ENCODE assay signal across 19 cellular contexts in the genomic region with DNA sequence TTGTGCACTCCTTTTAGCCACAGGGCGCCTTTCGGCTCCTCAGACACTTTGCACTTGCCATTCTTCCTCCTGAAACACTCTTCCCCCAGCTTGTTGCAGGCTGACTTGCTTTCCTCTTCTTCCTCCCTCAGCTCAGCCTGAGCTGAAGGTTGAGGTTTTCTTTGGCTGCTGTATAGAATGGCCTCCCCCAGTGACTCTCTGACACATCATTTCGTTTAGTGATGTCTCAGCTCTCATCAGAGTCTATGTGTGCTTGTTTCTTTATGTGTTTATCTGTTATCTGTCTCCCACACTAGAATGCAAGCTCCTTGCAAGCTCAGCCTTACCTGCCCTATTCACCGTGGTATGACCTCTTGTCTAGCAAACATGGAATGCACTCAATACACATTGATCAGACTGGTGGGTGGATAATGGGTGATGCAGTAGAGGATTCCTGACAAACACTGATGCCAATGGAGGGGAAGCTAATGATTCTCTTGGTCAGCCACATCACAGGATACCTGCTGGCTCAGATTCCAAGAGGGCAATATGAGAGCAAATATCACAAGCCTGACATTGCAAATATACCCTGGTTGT.
DNase-seq lines count a peak whose midpoint lies in the region; ATAC-seq and TF ChIP-seq lines count a peak whose summit lies in the region.
"Had no signal": no experiment of that assay in that cellular context is flagged by ENCODE, and none has a peak within 500 bp of the region (broad histone marks: within the 10 kb centered on the region; RNA-seq: fewer than 3 reads in every experiment).

No MANE protein-coding gene starts in this region.

- H3K14ac ChIP-seq in IMR-90 (replicated peaks; ENCODE audit: low read depth, low read length), result no peak overlapping the region

- H3K18ac ChIP-seq in IMR-90 (ENCODE audit: low read depth, low read length), result no peak overlapping the region

- ATAC-seq in IMR-90 (ENCODE audit: low read depth), result peak; percentile 73
- ATAC-seq: A549, GM12878, GM23338, HCT116 had no signal

- no peak overlapping the region for H4K5ac ChIP-seq in IMR-90 (ENCODE audit: low read depth, low read length)

- H3K27me3 ChIP-seq in IMR-90 (ENCODE audit: control insufficient read depth, insufficient read depth, low read length), result no peaks in the 10 kb centered on the region

- intact Hi-C loops in IMR-90 (cut with micrococcal nuclease), result no loop called here

- DNase-seq in IMR-90 (peak; percentile 51), choroid plexus epithelial cell (ENCODE audit: low read depth) (peak; percentile 9), kidney tubule cell (ENCODE audit: low spot score) (peak; percentile 30), renal cortical epithelial cell (ENCODE audit: low read depth) (peak; percentile 9), erythroblast (lab: John Stamatoyannopoulos, UW) (no peak), AG08396 (ENCODE audit: low spot score) (no peak), cortex of kidney (lab: John Stamatoyannopoulos, UW) (no peak)
- DNase-seq: 8988T; ACHN; C1 segment of cervical spinal cord; Caco-2; CD4-positive, alpha-beta memory T cell; DMS153; DND-41; H9 had no signal

- H2BK20ac ChIP-seq in IMR-90 (ENCODE audit: low read depth, low read length), result no peak overlapping the region

- TF ChIP-seq RAD21 in IMR-90 (IDR thresholded peaks at IDR 0.05; ENCODE audit: low read length), result no peak

- POLR2A ChIA-PET in IMR-90 (lab: Charles Lee; ENCODE audit: unreplicated experiment), result no interaction called here

- no peak overlapping the region; the same call in 1 of the 2 replicates for H2BK120ac ChIP-seq in IMR-90 (ENCODE audit: low read depth, low read length)

- CTCF ChIA-PET in IMR-90 (lab: Yijun Ruan, JAX), result no interaction called here

- no peak for TF ChIP-seq POLR2A in IMR-90 (IDR thresholded peaks at IDR 0.05; ENCODE audit: low read depth, low read length)
- TF ChIP-seq POLR2A in erythroblast (IDR thresholded peaks at IDR 0.05; ENCODE audit: low read length), result no peak

- no peak overlapping the region for H2AK9ac ChIP-seq in IMR-90 (replicated peaks; ENCODE audit: low read depth, low read length, poor library complexity)

- no peak overlapping the region for H3K27ac ChIP-seq in IMR-90 (ENCODE audit: insufficient read depth, low read length)
- H3K27ac ChIP-seq: A549 had no signal

- H3K36me3 ChIP-seq in IMR-90 (ENCODE audit: control insufficient read depth, insufficient read depth, low read length), result no peaks in the 10 kb centered on the region

- H3K9ac ChIP-seq in IMR-90 (ENCODE audit: low read depth, low read length), result no peak overlapping the region

- BruUV-seq in IMR-90 (replicated peaks; lab: Mats Ljungman, UMichigan), result no TSS peak

- peak overlapping the region; percentile 19; the same call in 1 of the 2 replicates for H4K91ac ChIP-seq in IMR-90 (ENCODE audit: insufficient read depth, low read depth, low read length)

- H3K4ac ChIP-seq in IMR-90 (ENCODE audit: low read depth, low read length), result peak overlapping the region; percentile 7; the same call in 1 of the 2 replicates

- H3K4me3 ChIP-seq in IMR-90 (ENCODE audit: insufficient read depth, low read depth, low read length), result no peak overlapping the region
- H3K4me3 ChIP-seq in choroid plexus epithelial cell (ENCODE audit: low read depth, low read length), result no peak overlapping the region
- H3K4me3 ChIP-seq: A549, GM12878, GM23338 had no signal

- H2BK15ac ChIP-seq in IMR-90 (ENCODE audit: low read depth, low read length), result no peak overlapping the region; the same call in 2 of the 3 replicates

- H3K4me1 ChIP-seq in IMR-90 (ENCODE audit: control insufficient read depth, insufficient read depth, low read length), result peaks cover 4% of the 10 kb centered on the region
- H3K4me1 ChIP-seq: A549, Caco-2 had no signal

- H3K9me1 ChIP-seq in IMR-90 (ENCODE audit: insufficient read depth, low read length), result no peaks in the 10 kb centered on the region; the same call in 1 of the 2 replicates

- no peak overlapping the region for H2BK5ac ChIP-seq in IMR-90 (ENCODE audit: low read depth, low read length, poor library complexity, severe bottlenecking)

- H3K4me2 ChIP-seq in IMR-90 (ENCODE audit: low read depth, low read length), result no peak overlapping the region
- H3K4me2 ChIP-seq: A549, GM23338 had no signal

- dilution Hi-C loops in IMR-90 (cut with HindIII; ENCODE audit: low sequenced_read_pairs, unreplicated experiment), result no loop called here

- no peak overlapping the region for H3K23ac ChIP-seq in IMR-90 (ENCODE audit: low read depth, low read length)

- no peaks in the 10 kb centered on the region for H4K20me1 ChIP-seq in IMR-90 (ENCODE audit: insufficient read depth, low read length)

- H4K8ac ChIP-seq in IMR-90 (ENCODE audit: low read depth in 2 of 2, low read length in 2 of 2), result no peak overlapping the region

- H3K79me1 ChIP-seq in IMR-90 (ENCODE audit: low read depth in 1 of 2, low read length in 2 of 2), result no peaks in the 10 kb centered on the region

- H3K56ac ChIP-seq in IMR-90 (ENCODE audit: extremely low read depth, insufficient read depth, low read length), result no peak overlapping the region

- TF ChIP-seq CTCF in IMR-90 (conservative IDR thresholded peaks at IDR 0.05; ENCODE audit: low read depth, low read length) (no peak), choroid plexus epithelial cell (conservative IDR thresholded peaks at IDR 0.05; ENCODE audit: low read depth, low read length) (no peak)

- H2AFZ ChIP-seq in IMR-90 (replicated peaks; ENCODE audit: low read length, poor library complexity), result peak overlapping the region; percentile 52
- H2AFZ ChIP-seq: GM23338 had no signal

- in situ Hi-C loops in IMR-90 (cut with MboI; ENCODE audit: low sequenced_read_pairs), result no loop called here

- H2AK5ac ChIP-seq in IMR-90 (ENCODE audit: low read depth, low read length), result no peak overlapping the region

- H3K9me3 ChIP-seq in IMR-90 (ENCODE audit: control insufficient read depth, insufficient read depth, low read length), result no peaks in the 10 kb centered on the region
- H3K9me3 ChIP-seq: A549, Caco-2 had no signal

- no CpG with 5 or more reads among the region's 4 CpGs for WGBS in IMR-90 (ENCODE audit: extremely low coverage in 2 of 2, insufficient read length in 1 of 2), 2 experiments

TF ChIP-seq in IMR-90, 13 proteins besides CTCF, POLR2A, EP300 and RAD21:
- TF ChIP-seq FOS (IDR thresholded peaks at IDR 0.05; ENCODE audit: low read depth, low read length) (no peak), CHD1 (IDR thresholded peaks at IDR 0.05; ENCODE audit: low read depth, low read length) (no peak), RCOR1 (IDR thresholded peaks at IDR 0.05; ENCODE audit: insufficient replicate concordance, low read length) (no peak), MAZ (IDR thresholded peaks at IDR 0.05; ENCODE audit: borderline replicate concordance, low read depth, low read length) (no peak), RFX5 (IDR thresholded peaks at IDR 0.05; ENCODE audit: low read depth, low read length) (no peak), SMC3 (IDR thresholded peaks at IDR 0.05; ENCODE audit: low read depth, low read length) (no peak), BHLHE40 (IDR thresholded peaks at IDR 0.05; ENCODE audit: low read depth, low read length) (no peak), MXI1 (IDR thresholded peaks at IDR 0.05; ENCODE audit: borderline replicate concordance, low read depth, low read length) (no peak), NFE2L2 (IDR thresholded peaks at IDR 0.05; ENCODE audit: low read depth, low read length) (no peak), CEBPB (IDR thresholded peaks at IDR 0.05; ENCODE audit: low read depth, low read length) (no peak), MAFK (IDR thresholded peaks at IDR 0.05; ENCODE audit: low read depth, low read length) (no peak)
- TF ChIP-seq, protein P1, sequence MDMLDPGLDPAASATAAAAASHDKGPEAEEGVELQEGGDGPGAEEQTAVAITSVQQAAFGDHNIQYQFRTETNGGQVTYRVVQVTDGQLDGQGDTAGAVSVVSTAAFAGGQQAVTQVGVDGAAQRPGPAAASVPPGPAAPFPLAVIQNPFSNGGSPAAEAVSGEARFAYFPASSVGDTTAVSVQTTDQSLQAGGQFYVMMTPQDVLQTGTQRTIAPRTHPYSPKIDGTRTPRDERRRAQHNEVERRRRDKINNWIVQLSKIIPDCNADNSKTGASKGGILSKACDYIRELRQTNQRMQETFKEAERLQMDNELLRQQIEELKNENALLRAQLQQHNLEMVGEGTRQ (IDR thresholded peaks at IDR 0.05; ENCODE audit: low read depth, low read length), result no peak
- TF ChIP-seq, protein P2, sequence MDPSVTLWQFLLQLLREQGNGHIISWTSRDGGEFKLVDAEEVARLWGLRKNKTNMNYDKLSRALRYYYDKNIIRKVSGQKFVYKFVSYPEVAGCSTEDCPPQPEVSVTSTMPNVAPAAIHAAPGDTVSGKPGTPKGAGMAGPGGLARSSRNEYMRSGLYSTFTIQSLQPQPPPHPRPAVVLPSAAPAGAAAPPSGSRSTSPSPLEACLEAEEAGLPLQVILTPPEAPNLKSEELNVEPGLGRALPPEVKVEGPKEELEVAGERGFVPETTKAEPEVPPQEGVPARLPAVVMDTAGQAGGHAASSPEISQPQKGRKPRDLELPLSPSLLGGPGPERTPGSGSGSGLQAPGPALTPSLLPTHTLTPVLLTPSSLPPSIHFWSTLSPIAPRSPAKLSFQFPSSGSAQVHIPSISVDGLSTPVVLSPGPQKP (IDR thresholded peaks at IDR 0.05; ENCODE audit: borderline replicate concordance, low read depth, low read length), result no peak

Comparison
In these comparisons a context has a peak if more than half of its experiments do, and no peak if none do; other contexts are left out.
1. DNase-seq: peak in IMR-90 (single experiment), choroid plexus epithelial cell (single experiment), kidney tubule cell (single experiment) and renal cortical epithelial cell (single experiment); none in erythroblast (0 of 2), AG08396 (single experiment) and cortex of kidney (single experiment).